ENCODE assay signal across 9 cellular contexts in the genomic region with DNA sequence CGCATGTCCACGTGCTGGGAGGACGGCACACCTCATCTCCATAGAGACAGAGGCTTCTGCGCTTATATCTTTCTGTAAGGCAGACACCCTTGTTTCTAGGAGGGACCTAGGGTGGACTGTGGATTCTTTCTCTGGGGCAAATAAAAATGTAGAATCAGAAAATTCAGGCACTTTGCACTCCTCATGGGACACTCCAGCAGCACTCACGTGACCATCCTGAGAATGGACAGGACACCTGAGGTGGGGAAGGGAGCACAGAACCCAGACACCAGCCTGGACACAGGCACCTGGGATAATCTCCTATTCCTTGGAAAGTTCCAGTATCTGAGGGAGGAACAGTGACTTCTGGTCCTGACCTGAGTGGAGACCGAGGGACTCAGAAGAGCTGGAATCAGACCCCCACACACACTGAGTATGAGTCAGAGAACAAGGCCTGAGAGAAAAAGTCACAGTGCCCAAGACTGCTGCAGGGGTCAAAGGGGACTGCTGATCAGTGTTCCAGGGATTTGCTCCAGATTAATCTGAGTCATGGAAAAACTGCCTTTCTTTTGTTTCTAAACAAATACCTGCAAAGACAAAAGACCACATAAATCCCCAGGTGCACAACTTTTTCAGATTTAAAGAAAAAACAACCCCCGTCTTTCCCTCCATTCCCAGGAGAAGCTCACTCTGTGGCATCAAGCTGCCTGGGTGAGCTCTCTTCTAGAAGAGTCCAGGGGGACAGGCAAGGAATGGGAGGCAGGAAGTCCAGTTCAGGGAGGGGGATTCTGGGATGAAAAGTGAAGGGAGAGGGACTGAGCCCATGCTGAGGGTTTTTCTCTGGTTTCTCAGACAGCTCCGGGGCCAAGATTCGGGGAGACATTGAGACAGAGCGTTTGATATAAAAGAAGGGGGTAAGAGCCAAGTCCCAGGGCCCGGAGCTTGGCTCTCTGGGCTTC. TPM values are rescaled to one million over a fixed set of nuclear protein-coding genes. Genes with fewer than 3 reads are reported as not detected.
DNase-seq lines count a peak whose midpoint lies in the region; ATAC-seq and TF ChIP-seq lines count a peak whose summit lies in the region.
"Had no signal": no experiment of that assay in that cellular context is flagged by ENCODE, and none has a peak within 500 bp of the region (broad histone marks: within the 10 kb centered on the region; RNA-seq: fewer than 3 reads in every experiment).

No MANE protein-coding gene starts in this region.

- ATAC-seq in left cardiac atrium (peak; percentile 20 to 38), GM18858 (IDR thresholded peaks at IDR 0.05; ENCODE audit: unreplicated experiment) (no peak)

- H3K4me3 ChIP-seq in brain microvascular endothelial cell (ENCODE audit: low read depth, low read length): peak overlapping the region; percentile 22
- no peak overlapping the region for H3K4me3 ChIP-seq in mesodermal cell (ENCODE audit: extremely low read depth, insufficient read depth, low read length, poor library complexity, severe bottlenecking)

- TF ChIP-seq CTCF in brain microvascular endothelial cell (IDR thresholded peaks at IDR 0.05; ENCODE audit: low read depth, low read length, missing control alignments): no peak

- no peak overlapping the region for H3K27ac ChIP-seq in brain microvascular endothelial cell
- peak overlapping the region; percentile 36 for H3K27ac ChIP-seq in mesodermal cell (ENCODE audit: low read depth, low read length, severe bottlenecking)
- H3K27ac ChIP-seq: epithelial cell of prostate had no signal

- WGBS in mesodermal cell (ENCODE audit: insufficient coverage in 2 of 2), 2 experiments: 69 to 73% methylated on average over 8 to 10 of the region's 11 CpGs

- H3K4me1 ChIP-seq in mesodermal cell (ENCODE audit: control insufficient read depth, insufficient read depth, low read length, poor library complexity, severe bottlenecking): peaks cover 4% of the 10 kb centered on the region

- no peaks in the 10 kb centered on the region for H3K9me3 ChIP-seq in mesodermal cell (ENCODE audit: control insufficient read depth, low read length)

- no peak for DNase-seq in left cardiac atrium
- DNase-seq in cardiac septum (ENCODE audit: low spot score): no peak
- DNase-seq in brain microvascular endothelial cell: no peak
- no peak for DNase-seq in NCI-H1048 (lab: John Stamatoyannopoulos, UW)
- DNase-seq in HUDEP-2 (lab: John Stamatoyannopoulos, UW; ENCODE audit: unreplicated experiment in 76 of 76): no peak
- no peak for DNase-seq in activated CD4-positive, CD25-positive, alpha-beta regulatory T cell (lab: John Stamatoyannopoulos, UW)

- in situ Hi-C loops in brain microvascular endothelial cell (cut with HindIII; ENCODE audit: low pct_ligation_motif_present, low sequenced_read_pairs): no loop called here

- intact Hi-C loops in left cardiac atrium (cut with DNase I) (no loop called here), cardiac septum (cut with DNase I) (no loop called here)

- H3K27me3 ChIP-seq in brain microvascular endothelial cell (replicated peaks): no peaks in the 10 kb centered on the region

- H3K36me3 ChIP-seq in brain microvascular endothelial cell (replicated peaks) (no peaks in the 10 kb centered on the region), mesodermal cell (ENCODE audit: control insufficient read depth, insufficient read depth, low read length) (no peaks in the 10 kb centered on the region)

RNA-seq across cellular contexts. Expression of a gene that starts 35.6 kb away (rescaled TPM):
- total RNA-seq in left cardiac atrium (1 to 10 TPM; 2.1 to 2.2 TPM), cardiac septum (1.9 TPM)
- 6.9 TPM for polyA plus RNA-seq in mesodermal cell (2013, experiment 1 of 2)
- polyA plus RNA-seq in mesodermal cell (2013, experiment 2 of 2): 5.7 TPM

RNA-seq across cellular contexts. Expression of a gene that starts 58.9 kb away (rescaled TPM):
- total RNA-seq in left cardiac atrium (10 to 100 TPM; 10.0 to 11.3 TPM), cardiac septum (12.7 TPM)
- polyA plus RNA-seq in mesodermal cell (2013, experiment 1 of 2): 43.7 TPM
- 32.7 TPM for polyA plus RNA-seq in mesodermal cell (2013, experiment 2 of 2)
